Comparison of ENCODE assay signal across 1 cellular context in genomic region chr1:153678519-153679336, GRCh38.
TF ChIP-seq lines count a peak whose summit lies in the region.

Gene NPR1, plus strand, starts transcription at chr1:153678688. Its CDS starts 421 bp downstream, at chr1:153679109.

TF ChIP-seq in WTC11, 78 proteins besides CTCF, POLR2A, EP300 and RAD21 (continued from another document):
- no peak for TF ChIP-seq STAT6 (CRISPR knock-in tag; conservative IDR thresholded peaks at IDR 0.05; ENCODE audit: low read depth)
- no peak for TF ChIP-seq KAT7 (CRISPR knock-in tag; IDR thresholded peaks at IDR 0.05; ENCODE audit: borderline replicate concordance)
- no peak; the same call in 1 of the 2 replicates for TF ChIP-seq TEAD1 (CRISPR knock-in tag; IDR thresholded peaks at IDR 0.05)
- no peak for TF ChIP-seq FOXK1 (CRISPR knock-in tag; IDR thresholded peaks at IDR 0.05)
- TF ChIP-seq, protein P1, sequence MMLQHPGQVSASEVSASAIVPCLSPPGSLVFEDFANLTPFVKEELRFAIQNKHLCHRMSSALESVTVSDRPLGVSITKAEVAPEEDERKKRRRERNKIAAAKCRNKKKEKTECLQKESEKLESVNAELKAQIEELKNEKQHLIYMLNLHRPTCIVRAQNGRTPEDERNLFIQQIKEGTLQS (CRISPR knock-in tag; conservative IDR thresholded peaks at IDR 0.05): no peak
- TF ChIP-seq CREM (CRISPR knock-in tag; IDR thresholded peaks at IDR 0.05): no peak
- TF ChIP-seq NR3C1 (CRISPR knock-in tag; conservative IDR thresholded peaks at IDR 0.05; ENCODE audit: low read depth): 0 out of 2 replicates have a peak, but pooled peaks have one; percentile 27
- no peak for TF ChIP-seq ELF4 (CRISPR knock-in tag; IDR thresholded peaks at IDR 0.05; ENCODE audit: low read depth)
- TF ChIP-seq ZNF219 (CRISPR knock-in tag; IDR thresholded peaks at IDR 0.05; ENCODE audit: borderline replicate concordance): peak; percentile 86; the same call in 1 of the 2 replicates
- TF ChIP-seq RORB (CRISPR knock-in tag; IDR thresholded peaks at IDR 0.05): no peak
- TF ChIP-seq JAZF1 (CRISPR knock-in tag; IDR thresholded peaks at IDR 0.05): no peak
- no peak for TF ChIP-seq NFYB (CRISPR knock-in tag; conservative IDR thresholded peaks at IDR 0.05; ENCODE audit: low read depth)
- TF ChIP-seq MLX (CRISPR knock-in tag; IDR thresholded peaks at IDR 0.05): no peak
- no peak for TF ChIP-seq TP53 (CRISPR knock-in tag; IDR thresholded peaks at IDR 0.05)
- TF ChIP-seq, protein P2, sequence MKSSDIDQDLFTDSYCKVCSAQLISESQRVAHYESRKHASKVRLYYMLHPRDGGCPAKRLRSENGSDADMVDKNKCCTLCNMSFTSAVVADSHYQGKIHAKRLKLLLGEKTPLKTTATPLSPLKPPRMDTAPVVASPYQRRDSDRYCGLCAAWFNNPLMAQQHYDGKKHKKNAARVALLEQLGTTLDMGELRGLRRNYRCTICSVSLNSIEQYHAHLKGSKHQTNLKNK (CRISPR knock-in tag; IDR thresholded peaks at IDR 0.05): no peak
- no peak for TF ChIP-seq NFATC4 (CRISPR knock-in tag; IDR thresholded peaks at IDR 0.05)
- TF ChIP-seq ATF6 (CRISPR knock-in tag; IDR thresholded peaks at IDR 0.05): no peak
